ENCODE assay signal across 22 cellular contexts in the genomic region with DNA sequence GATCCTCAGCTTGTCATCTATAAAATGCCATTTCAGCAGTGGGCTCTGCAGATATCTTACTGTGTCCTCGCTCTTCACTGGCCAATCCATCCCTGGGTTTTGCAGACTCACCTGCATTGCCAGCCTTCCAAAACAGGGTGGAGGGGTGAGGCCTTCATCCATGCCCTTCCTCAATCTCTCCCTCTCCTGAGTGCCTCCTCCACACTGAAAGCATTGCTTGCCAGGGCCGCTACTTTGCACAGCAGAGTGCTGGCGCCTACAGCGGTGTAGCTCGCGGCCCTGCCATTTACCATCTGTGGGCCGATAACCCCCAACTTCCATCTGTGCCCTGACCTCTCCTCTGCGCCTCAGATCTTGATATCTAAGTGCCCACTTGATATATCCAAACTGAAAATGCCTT. TPM values are rescaled to one million over a fixed set of nuclear protein-coding genes. Genes with fewer than 3 reads are reported as not detected.
DNase-seq lines count a peak whose midpoint lies in the region; ATAC-seq, FAIRE-seq and TF ChIP-seq lines count a peak whose summit lies in the region.
"Had no signal": no experiment of that assay in that cellular context is flagged by ENCODE, and none has a peak within 500 bp of the region (broad histone marks: within the 10 kb centered on the region; RNA-seq: fewer than 3 reads in every experiment).

No MANE protein-coding gene starts in this region.

- H3K4me1 ChIP-seq in RWPE2 (ENCODE audit: insufficient read depth, poor library complexity, severe bottlenecking), result no peaks in the 10 kb centered on the region
- H3K4me1 ChIP-seq in kidney (ENCODE audit: control insufficient read depth in 1 of 2, insufficient read depth in 1 of 2, low read depth in 1 of 2, low read length in 2 of 2), result no peaks in the 10 kb centered on the region
- peaks cover 0 to 4% (median 0%) of the 10 kb centered on the region in 4 donors for H3K4me1 ChIP-seq in sigmoid colon
- H3K4me1 ChIP-seq in uterus, result no peaks in the 10 kb centered on the region

- peak; percentile 55 for DNase-seq in RWPE2 (ENCODE audit: low spot score)
- DNase-seq in kidney, result peak; percentile 34
- DNase-seq in sigmoid colon, result peak; percentile 13
- no peak for DNase-seq in uterus
- DNase-seq in NCI-H345 treated with DMSO at 0.1 percent for 48 hours (lab: John Stamatoyannopoulos, UW; ENCODE audit: unreplicated experiment), result no peak
- DNase-seq in ecto neural progenitor cell (ENCODE audit: low spot score), result no peak
- no peak for DNase-seq in foreskin melanocyte
- DNase-seq: ACHN; AML-193; CD4-positive, alpha-beta memory T cell; DMS153; DMS79; GDM1; GOT3; H7; HFFc6; IMR-90 had no signal

- no peaks in the 10 kb centered on the region for H3K9me3 ChIP-seq in RWPE2 (ENCODE audit: severe bottlenecking)
- no peaks in the 10 kb centered on the region for H3K9me3 ChIP-seq in kidney (ENCODE audit: control insufficient read depth in 1 of 2, low read length in 2 of 2)
- no peaks in the 10 kb centered on the region for H3K9me3 ChIP-seq in sigmoid colon
- H3K9me3 ChIP-seq in uterus, result no peaks in the 10 kb centered on the region

- no peak overlapping the region for H3K9ac ChIP-seq in kidney (ENCODE audit: low read length in 2 of 2)

- H3K27me3 ChIP-seq in RWPE2 (ENCODE audit: insufficient read depth, poor library complexity, severe bottlenecking), result no peaks in the 10 kb centered on the region
- H3K27me3 ChIP-seq in sigmoid colon, result no peaks in the 10 kb centered on the region
- no peaks in the 10 kb centered on the region for H3K27me3 ChIP-seq in uterus

- H3K4me3 ChIP-seq in RWPE2 (ENCODE audit: severe bottlenecking) (no peak overlapping the region), kidney (ENCODE audit: low read length in 2 of 2) (no peak overlapping the region), sigmoid colon (no peak overlapping the region), uterus (no peak overlapping the region)

- H3K36me3 ChIP-seq in RWPE2 (ENCODE audit: low read depth), result peaks cover 95% of the 10 kb centered on the region
- peaks cover 42 to 73% of the 10 kb centered on the region in 2 donors for H3K36me3 ChIP-seq in kidney (ENCODE audit: control insufficient read depth in 1 of 2, insufficient read depth in 2 of 2, low read length in 2 of 2)
- H3K36me3 ChIP-seq in sigmoid colon, result peaks cover 18 to 80% (median 58%) of the 10 kb centered on the region in 4 donors
- no peaks in the 10 kb centered on the region for H3K36me3 ChIP-seq in uterus

- H3K27ac ChIP-seq in RWPE2 (ENCODE audit: poor library complexity, severe bottlenecking), result no peak overlapping the region
- no peak overlapping the region for H3K27ac ChIP-seq in kidney (ENCODE audit: low read depth in 2 of 2, low read length in 2 of 2)
- no peak overlapping the region for H3K27ac ChIP-seq in sigmoid colon
- no peak overlapping the region for H3K27ac ChIP-seq in uterus
- H3K27ac ChIP-seq: HL-60 had no signal

- intact Hi-C loops in kidney (cut with DNase I) (no loop called here), sigmoid colon (cut with DNase I) (no loop called here), uterus (cut with DNase I; ENCODE audit: low total_unique reads) (no loop called here)

- 97 to 98% methylated on average over 8 of the region's 8 CpGs for WGBS in sigmoid colon, 2 donors

- TF ChIP-seq CTCF in RWPE2 (IDR thresholded peaks at IDR 0.05; ENCODE audit: poor library complexity, severe bottlenecking) (no peak), kidney (IDR thresholded peaks at IDR 0.05; ENCODE audit: borderline replicate concordance, extremely low read depth, insufficient read depth) (no peak), sigmoid colon (IDR thresholded peaks at IDR 0.05) (no peak), uterus (IDR thresholded peaks at IDR 0.05) (no peak)

- TF ChIP-seq POLR2A in sigmoid colon (IDR thresholded peaks at IDR 0.05) (no peak), uterus (IDR thresholded peaks at IDR 0.05) (no peak)

- no peak for TF ChIP-seq EP300 in sigmoid colon (IDR thresholded peaks at IDR 0.05)

- ATAC-seq in RWPE2 (ENCODE audit: low read depth), result no peak
- ATAC-seq: HCT116 had no signal

- no peak for FAIRE-seq in kidney (lab: Jason Lieb, UNC)
- FAIRE-seq: A204.1, GM12892, GM18507 had no signal

RNA-seq across cellular contexts. Expression of gene TM9SF4, which starts 29.4 kb away (rescaled TPM):
- total RNA-seq in kidney (52.0 TPM), sigmoid colon (10 to 100 TPM; 15.3 to 24.0 (median 19.1) TPM), uterus (10 to 100 TPM; 15.9 to 49.0 (median 28.1) TPM)
- polyA plus RNA-seq in kidney (ENCODE audit: insufficient read depth, low read depth, low replicate concordance) (26.3 TPM), sigmoid colon (10 to 100 TPM in 1 of 3 donors, 1 to 10 TPM in 2; 6.6 to 38.3 (median 9.0) TPM)

Comparison
In these comparisons a context has a peak if more than half of its experiments do, and no peak if none do; other contexts are left out.
1. DNase-seq: peak in RWPE2 (single experiment), kidney (single experiment) and sigmoid colon (single experiment); none in uterus (0 of 2), NCI-H345 treated with DMSO at 0.1 percent for 48 hours (single experiment), ecto neural progenitor cell (single experiment) and foreskin melanocyte (single experiment).